9 cellular contexts compared by ENCODE assay signal in the genomic region with DNA sequence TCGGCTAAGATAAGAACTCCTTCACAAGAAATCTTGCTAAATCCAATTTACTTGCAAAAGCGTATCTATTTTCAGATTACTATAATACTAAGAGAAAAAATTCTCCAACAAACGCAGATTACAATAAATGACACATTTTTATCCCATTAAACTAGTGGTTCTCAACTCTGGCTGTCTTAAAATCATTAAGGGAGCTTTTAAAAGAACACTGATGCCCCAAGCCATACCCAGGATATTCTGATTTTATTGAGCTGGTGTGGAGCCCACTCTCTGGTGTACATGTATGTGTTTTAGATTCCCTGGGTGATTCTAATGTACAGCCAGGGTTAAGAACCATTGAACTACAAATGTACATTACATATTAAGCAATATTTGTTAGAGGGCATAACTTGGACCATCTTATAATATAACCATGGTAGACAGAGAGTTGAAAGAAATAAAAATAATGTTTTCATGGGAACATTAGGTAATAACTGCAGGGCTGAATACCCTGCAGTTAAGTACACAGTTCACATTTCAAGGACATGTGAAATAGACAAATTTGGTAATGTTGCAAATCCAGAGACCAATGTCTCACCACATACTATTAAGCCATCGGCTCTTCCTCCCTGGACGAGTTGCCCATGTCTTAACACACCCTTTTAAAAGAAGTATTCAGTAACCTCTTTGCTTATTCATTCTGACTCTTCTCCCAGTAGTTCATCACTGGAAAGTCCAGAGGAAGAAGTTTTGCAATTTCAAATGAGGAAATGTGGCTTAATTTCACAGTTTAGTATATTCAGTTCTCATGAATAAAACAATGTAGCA. TPM values are rescaled to one million over a fixed set of nuclear protein-coding genes. Genes with fewer than 3 reads are reported as not detected.
DNase-seq lines count a peak whose midpoint lies in the region; TF ChIP-seq lines count a peak whose summit lies in the region.
"Had no signal": no experiment of that assay in that cellular context is flagged by ENCODE, and none has a peak within 500 bp of the region (broad histone marks: within the 10 kb centered on the region; RNA-seq: fewer than 3 reads in every experiment).

No MANE protein-coding gene starts in this region.

- DNase-seq in GM04503 (ENCODE audit: low read depth) (peak; percentile 73), SIG-M5 treated with dmso at 0.1 percent for 504 hours (lab: John Stamatoyannopoulos, UW; ENCODE audit: unreplicated experiment) (peak; percentile 98), fibroblast of villous mesenchyme (ENCODE audit: low read depth) (peak; percentile 63), skeletal muscle cell (ENCODE audit: low read depth) (peak; percentile 95), BE2C (no peak), NCI-H510A (lab: John Stamatoyannopoulos, UW) (no peak), NAMALWA (ENCODE audit: low spot score) (no peak)
- DNase-seq in stimulated activated CD4-positive, alpha-beta T cell treated with anti-CD3 and anti-CD28 coated beads, Interleukin-2, amount 100 ng/mL, for 48 hours: no peak
- DNase-seq: activated CD8-positive, alpha-beta memory T cell treated with anti-CD3 and anti-CD28 coated beads, Interleukin-2, amount 50 U/mL, for 4 hours had no signal

- H3K9me3 ChIP-seq in BE2C: no peaks in the 10 kb centered on the region

- no peaks in the 10 kb centered on the region for H3K36me3 ChIP-seq in BE2C

- H3K4me3 ChIP-seq in fibroblast of villous mesenchyme (ENCODE audit: low read depth, low read length) (no peak overlapping the region), skeletal muscle cell (ENCODE audit: low read depth, low read length) (no peak overlapping the region), BE2C (ENCODE audit: low read depth, low read length) (no peak overlapping the region)

- peaks cover 55% of the 10 kb centered on the region for H3K27me3 ChIP-seq in BE2C

- TF ChIP-seq CTCF in fibroblast of villous mesenchyme (IDR thresholded peaks at IDR 0.05; ENCODE audit: insufficient read depth, low read depth, low read length) (no peak), BE2C (IDR thresholded peaks at IDR 0.05; ENCODE audit: low read depth, low read length) (no peak)

- H3K4me1 ChIP-seq in BE2C: no peaks in the 10 kb centered on the region

RNA-seq across cellular contexts. Expression of gene GSAP, which starts 6.2 kb away (rescaled TPM):
- total RNA-seq in fibroblast of villous mesenchyme: 8.7 and 13.8 TPM in 2 replicates
- not detected for polyA plus RNA-seq in BE2C (2012; ENCODE audit: insufficient read depth, insufficient read length, low read depth)

Comparison
In these comparisons a context has a peak if more than half of its experiments do, and no peak if none do; other contexts are left out.
1. DNase-seq: peak in GM04503 (single experiment), SIG-M5 treated with dmso at 0.1 percent for 504 hours (single experiment), fibroblast of villous mesenchyme (single experiment) and skeletal muscle cell (single experiment); none in BE2C (single experiment), NCI-H510A (single experiment), stimulated activated CD4-positive, alpha-beta T cell treated with anti-CD3 and anti-CD28 coated beads, Interleukin-2, amount 100 ng/mL, for 48 hours (0 of 2) and NAMALWA (single experiment).